Comparison of ENCODE assay signal across 1 cellular context in the genomic region with DNA sequence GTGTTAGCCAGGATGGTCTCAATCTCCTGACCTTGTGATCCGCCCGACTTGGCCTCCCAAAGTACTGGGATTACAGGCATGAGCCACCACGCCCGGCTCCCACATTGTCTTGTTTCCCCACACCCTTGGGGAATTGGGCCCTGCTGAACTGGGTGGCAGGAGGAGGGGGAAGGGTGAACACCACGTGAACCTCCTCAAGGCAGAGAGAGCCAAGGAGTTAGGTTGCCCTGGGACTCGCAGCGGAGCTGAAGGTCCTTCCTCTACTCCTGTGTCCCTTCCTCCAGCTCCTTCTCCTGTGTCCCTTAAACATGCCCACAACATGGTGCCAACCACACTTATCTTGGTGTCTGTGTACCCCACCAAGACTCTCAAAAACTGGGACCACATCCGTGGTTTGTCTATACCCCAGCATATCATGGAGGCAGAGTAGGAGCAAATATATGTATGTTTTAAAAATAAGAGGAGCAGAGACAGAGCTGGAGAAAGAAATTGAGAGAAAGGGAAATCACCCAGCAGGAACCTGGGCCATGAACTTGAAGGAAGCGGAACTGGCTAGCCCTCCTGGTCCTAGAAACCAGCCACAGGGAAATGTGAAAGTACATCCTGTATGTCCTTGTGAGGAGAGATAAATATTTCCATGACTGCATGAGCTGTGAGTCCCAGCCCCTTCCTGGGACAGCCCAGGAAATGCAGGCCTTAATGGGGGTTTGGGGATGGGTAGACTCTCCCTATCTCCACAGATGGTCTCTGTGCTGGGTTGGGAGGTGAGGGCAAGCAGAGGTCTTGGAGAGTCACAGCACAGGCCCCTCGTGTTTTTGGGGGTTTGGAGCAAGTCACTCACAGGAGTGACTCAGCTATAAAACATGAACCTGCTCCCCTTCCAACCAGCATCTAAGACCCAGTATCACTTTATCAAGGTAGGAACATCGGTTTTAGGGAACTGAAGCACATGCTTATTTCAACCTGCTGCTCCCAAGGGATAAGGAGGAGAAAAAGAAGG.
TF ChIP-seq lines count a peak whose summit lies in the region.

No MANE protein-coding gene starts in this region.

TF ChIP-seq in K562, 482 proteins besides CTCF, POLR2A, EP300 and RAD21 (continued from another document and continues in another):
- TF ChIP-seq, protein P1, sequence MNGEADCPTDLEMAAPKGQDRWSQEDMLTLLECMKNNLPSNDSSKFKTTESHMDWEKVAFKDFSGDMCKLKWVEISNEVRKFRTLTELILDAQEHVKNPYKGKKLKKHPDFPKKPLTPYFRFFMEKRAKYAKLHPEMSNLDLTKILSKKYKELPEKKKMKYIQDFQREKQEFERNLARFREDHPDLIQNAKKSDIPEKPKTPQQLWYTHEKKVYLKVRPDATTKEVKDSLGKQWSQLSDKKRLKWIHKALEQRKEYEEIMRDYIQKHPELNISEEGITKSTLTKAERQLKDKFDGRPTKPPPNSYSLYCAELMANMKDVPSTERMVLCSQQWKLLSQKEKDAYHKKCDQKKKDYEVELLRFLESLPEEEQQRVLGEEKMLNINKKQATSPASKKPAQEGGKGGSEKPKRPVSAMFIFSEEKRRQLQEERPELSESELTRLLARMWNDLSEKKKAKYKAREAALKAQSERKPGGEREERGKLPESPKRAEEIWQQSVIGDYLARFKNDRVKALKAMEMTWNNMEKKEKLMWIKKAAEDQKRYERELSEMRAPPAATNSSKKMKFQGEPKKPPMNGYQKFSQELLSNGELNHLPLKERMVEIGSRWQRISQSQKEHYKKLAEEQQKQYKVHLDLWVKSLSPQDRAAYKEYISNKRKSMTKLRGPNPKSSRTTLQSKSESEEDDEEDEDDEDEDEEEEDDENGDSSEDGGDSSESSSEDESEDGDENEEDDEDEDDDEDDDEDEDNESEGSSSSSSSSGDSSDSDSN (IDR thresholded peaks at IDR 0.05; ENCODE audit: borderline replicate concordance in 1 of 2, low read depth in 2 of 2, low read length in 2 of 2), result peak in 1 of 2 experiments; percentile 52; a peak in 1 of 4 replicates
- TF ChIP-seq SAFB2 (IDR thresholded peaks at IDR 0.05; ENCODE audit: borderline replicate concordance, low read depth, low read length, severe bottlenecking) (no peak), ZNF197 (CRISPR knock-in tag; IDR thresholded peaks at IDR 0.05; ENCODE audit: low read depth) (no peak), STAT5A (IDR thresholded peaks at IDR 0.05; ENCODE audit: borderline replicate concordance, low read length) (no peak), CTBP1 (IDR thresholded peaks at IDR 0.05; ENCODE audit: borderline replicate concordance) (peak; percentile 88), ZBTB17 (CRISPR knock-in tag; IDR thresholded peaks at IDR 0.05) (no peak), ZC3H8 (IDR thresholded peaks at IDR 0.05) (no peak), SRSF9 (IDR thresholded peaks at IDR 0.05; ENCODE audit: borderline replicate concordance, low read depth, low read length) (no peak), MAFF (IDR thresholded peaks at IDR 0.05; ENCODE audit: low read length) (peak; percentile 80), FOXA3 (CRISPR knock-in tag; conservative IDR thresholded peaks at IDR 0.05 in 1 of 2, IDR thresholded peaks at IDR 0.05 in 1 of 2) (no peak), POLR2B (IDR thresholded peaks at IDR 0.05; ENCODE audit: low read depth, partially characterized antibody) (no peak), RFX5 (IDR thresholded peaks at IDR 0.05; ENCODE audit: low read depth, low read length) (no peak), NR1H2 (CRISPR knock-in tag; IDR thresholded peaks at IDR 0.05) (0 out of 2 replicates have a peak, but pooled peaks have one; percentile 34), KAT2B (IDR thresholded peaks at IDR 0.05; ENCODE audit: low read depth, low read length) (no peak), TAF9B (IDR thresholded peaks at IDR 0.05; ENCODE audit: partially characterized antibody) (no peak), ZNF586 (CRISPR knock-in tag; conservative IDR thresholded peaks at IDR 0.05) (no peak), SMARCA5 (IDR thresholded peaks at IDR 0.05) (no peak), ZNF224 (CRISPR knock-in tag; IDR thresholded peaks at IDR 0.05) (no peak), ZNF57 (CRISPR knock-in tag; IDR thresholded peaks at IDR 0.05) (0 out of 2 replicates have a peak, but pooled peaks have one; percentile 23), ZNF507 (tag; conservative IDR thresholded peaks at IDR 0.05) (no peak), GATAD2B (IDR thresholded peaks at IDR 0.05; ENCODE audit: borderline replicate concordance) (0 out of 2 replicates have a peak, but pooled peaks have one; percentile 75), ZEB2 (IDR thresholded peaks at IDR 0.05) (peak; percentile 76)
- TF ChIP-seq, protein P2, sequence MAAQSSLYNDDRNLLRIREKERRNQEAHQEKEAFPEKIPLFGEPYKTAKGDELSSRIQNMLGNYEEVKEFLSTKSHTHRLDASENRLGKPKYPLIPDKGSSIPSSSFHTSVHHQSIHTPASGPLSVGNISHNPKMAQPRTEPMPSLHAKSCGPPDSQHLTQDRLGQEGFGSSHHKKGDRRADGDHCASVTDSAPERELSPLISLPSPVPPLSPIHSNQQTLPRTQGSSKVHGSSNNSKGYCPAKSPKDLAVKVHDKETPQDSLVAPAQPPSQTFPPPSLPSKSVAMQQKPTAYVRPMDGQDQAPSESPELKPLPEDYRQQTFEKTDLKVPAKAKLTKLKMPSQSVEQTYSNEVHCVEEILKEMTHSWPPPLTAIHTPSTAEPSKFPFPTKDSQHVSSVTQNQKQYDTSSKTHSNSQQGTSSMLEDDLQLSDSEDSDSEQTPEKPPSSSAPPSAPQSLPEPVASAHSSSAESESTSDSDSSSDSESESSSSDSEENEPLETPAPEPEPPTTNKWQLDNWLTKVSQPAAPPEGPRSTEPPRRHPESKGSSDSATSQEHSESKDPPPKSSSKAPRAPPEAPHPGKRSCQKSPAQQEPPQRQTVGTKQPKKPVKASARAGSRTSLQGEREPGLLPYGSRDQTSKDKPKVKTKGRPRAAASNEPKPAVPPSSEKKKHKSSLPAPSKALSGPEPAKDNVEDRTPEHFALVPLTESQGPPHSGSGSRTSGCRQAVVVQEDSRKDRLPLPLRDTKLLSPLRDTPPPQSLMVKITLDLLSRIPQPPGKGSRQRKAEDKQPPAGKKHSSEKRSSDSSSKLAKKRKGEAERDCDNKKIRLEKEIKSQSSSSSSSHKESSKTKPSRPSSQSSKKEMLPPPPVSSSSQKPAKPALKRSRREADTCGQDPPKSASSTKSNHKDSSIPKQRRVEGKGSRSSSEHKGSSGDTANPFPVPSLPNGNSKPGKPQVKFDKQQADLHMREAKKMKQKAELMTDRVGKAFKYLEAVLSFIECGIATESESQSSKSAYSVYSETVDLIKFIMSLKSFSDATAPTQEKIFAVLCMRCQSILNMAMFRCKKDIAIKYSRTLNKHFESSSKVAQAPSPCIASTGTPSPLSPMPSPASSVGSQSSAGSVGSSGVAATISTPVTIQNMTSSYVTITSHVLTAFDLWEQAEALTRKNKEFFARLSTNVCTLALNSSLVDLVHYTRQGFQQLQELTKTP (IDR thresholded peaks at IDR 0.05; ENCODE audit: low read depth in 1 of 2, partially characterized antibody in 2 of 2), result no peak
- TF ChIP-seq, protein P3, sequence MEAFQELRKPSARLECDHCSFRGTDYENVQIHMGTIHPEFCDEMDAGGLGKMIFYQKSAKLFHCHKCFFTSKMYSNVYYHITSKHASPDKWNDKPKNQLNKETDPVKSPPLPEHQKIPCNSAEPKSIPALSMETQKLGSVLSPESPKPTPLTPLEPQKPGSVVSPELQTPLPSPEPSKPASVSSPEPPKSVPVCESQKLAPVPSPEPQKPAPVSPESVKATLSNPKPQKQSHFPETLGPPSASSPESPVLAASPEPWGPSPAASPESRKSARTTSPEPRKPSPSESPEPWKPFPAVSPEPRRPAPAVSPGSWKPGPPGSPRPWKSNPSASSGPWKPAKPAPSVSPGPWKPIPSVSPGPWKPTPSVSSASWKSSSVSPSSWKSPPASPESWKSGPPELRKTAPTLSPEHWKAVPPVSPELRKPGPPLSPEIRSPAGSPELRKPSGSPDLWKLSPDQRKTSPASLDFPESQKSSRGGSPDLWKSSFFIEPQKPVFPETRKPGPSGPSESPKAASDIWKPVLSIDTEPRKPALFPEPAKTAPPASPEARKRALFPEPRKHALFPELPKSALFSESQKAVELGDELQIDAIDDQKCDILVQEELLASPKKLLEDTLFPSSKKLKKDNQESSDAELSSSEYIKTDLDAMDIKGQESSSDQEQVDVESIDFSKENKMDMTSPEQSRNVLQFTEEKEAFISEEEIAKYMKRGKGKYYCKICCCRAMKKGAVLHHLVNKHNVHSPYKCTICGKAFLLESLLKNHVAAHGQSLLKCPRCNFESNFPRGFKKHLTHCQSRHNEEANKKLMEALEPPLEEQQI (IDR thresholded peaks at IDR 0.05), result no peak; the same call in 1 of the 2 replicates
- TF ChIP-seq, protein P4, sequence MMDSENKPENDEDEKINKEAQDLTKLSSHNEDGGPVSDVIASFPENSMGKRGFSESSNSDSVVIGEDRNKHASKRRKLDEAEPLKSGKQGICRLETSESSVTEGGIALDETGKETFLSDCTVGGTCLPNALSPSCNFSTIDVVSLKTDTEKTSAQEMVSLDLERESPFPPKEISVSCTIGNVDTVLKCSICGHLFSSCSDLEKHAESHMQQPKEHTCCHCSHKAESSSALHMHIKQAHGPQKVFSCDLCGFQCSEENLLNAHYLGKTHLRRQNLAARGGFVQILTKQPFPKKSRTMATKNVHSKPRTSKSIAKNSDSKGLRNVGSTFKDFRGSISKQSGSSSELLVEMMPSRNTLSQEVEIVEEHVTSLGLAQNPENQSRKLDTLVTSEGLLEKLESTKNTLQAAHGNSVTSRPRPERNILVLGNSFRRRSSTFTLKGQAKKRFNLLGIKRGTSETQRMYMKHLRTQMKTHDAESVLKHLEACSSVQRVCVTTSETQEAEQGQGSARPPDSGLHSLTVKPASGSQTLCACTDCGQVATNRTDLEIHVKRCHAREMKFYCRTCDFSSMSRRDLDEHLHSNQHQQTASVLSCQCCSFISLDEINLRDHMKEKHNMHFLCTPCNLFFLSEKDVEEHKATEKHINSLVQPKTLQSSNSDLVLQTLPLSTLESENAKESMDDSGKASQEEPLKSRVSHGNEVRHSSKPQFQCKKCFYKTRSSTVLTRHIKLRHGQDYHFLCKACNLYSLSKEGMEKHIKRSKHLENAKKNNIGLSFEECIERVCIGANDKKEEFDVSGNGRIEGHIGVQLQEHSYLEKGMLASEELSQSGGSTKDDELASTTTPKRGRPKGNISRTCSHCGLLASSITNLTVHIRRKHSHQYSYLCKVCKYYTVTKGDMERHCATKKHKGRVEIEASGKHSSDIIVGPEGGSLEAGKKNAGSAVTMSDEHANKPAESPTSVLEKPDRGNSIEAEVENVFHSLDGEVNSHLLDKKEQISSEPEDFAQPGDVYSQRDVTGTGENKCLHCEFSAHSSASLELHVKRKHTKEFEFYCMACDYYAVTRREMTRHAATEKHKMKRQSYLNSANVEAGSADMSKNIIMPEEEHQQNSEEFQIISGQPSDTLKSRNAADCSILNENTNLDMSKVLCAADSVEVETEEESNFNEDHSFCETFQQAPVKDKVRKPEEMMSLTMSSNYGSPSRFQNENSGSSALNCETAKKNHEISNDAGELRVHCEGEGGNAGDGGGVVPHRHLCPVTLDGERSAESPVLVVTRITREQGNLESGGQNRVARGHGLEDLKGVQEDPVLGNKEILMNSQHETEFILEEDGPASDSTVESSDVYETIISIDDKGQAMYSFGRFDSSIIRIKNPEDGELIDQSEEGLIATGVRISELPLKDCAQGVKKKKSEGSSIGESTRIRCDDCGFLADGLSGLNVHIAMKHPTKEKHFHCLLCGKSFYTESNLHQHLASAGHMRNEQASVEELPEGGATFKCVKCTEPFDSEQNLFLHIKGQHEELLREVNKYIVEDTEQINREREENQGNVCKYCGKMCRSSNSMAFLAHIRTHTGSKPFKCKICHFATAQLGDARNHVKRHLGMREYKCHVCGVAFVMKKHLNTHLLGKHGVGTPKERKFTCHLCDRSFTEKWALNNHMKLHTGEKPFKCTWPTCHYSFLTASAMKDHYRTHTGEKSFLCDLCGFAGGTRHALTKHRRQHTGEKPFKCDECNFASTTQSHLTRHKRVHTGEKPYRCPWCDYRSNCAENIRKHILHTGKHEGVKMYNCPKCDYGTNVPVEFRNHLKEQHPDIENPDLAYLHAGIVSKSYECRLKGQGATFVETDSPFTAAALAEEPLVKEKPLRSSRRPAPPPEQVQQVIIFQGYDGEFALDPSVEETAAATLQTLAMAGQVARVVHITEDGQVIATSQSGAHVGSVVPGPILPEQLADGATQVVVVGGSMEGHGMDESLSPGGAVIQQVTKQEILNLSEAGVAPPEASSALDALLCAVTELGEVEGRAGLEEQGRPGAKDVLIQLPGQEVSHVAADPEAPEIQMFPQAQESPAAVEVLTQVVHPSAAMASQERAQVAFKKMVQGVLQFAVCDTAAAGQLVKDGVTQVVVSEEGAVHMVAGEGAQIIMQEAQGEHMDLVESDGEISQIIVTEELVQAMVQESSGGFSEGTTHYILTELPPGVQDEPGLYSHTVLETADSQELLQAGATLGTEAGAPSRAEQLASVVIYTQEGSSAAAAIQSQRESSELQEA (IDR thresholded peaks at IDR 0.05; ENCODE audit: low read depth), result no peak
- TF ChIP-seq, protein P5, sequence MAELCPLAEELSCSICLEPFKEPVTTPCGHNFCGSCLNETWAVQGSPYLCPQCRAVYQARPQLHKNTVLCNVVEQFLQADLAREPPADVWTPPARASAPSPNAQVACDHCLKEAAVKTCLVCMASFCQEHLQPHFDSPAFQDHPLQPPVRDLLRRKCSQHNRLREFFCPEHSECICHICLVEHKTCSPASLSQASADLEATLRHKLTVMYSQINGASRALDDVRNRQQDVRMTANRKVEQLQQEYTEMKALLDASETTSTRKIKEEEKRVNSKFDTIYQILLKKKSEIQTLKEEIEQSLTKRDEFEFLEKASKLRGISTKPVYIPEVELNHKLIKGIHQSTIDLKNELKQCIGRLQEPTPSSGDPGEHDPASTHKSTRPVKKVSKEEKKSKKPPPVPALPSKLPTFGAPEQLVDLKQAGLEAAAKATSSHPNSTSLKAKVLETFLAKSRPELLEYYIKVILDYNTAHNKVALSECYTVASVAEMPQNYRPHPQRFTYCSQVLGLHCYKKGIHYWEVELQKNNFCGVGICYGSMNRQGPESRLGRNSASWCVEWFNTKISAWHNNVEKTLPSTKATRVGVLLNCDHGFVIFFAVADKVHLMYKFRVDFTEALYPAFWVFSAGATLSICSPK (IDR thresholded peaks at IDR 0.05; ENCODE audit: borderline replicate concordance), result no peak
